Comparison of ENCODE assay signal across 1 cellular context in genomic region chr17:63477471-63478440, GRCh38.
TF ChIP-seq lines count a peak whose summit lies in the region.

No MANE protein-coding gene starts in this region.

TF ChIP-seq in HEK293, 187 proteins besides CTCF, POLR2A, EP300 and RAD21 (continued from another document):
- TF ChIP-seq ZNF394 (tag by site-specific recombination; IDR thresholded peaks at IDR 0.05; ENCODE audit: borderline replicate concordance), result peak; percentile 36; the same call in 1 of the 2 replicates
- peak; percentile 90 for TF ChIP-seq ZIC2 (tag by site-specific recombination; IDR thresholded peaks at IDR 0.05)
- peak; percentile 78 for TF ChIP-seq ZBTB10 (tag by site-specific recombination; IDR thresholded peaks at IDR 0.05)
- peak; percentile 51 for TF ChIP-seq ZBTB17 (tag by site-specific recombination; IDR thresholded peaks at IDR 0.05)
- TF ChIP-seq ZNF10 (tag by site-specific recombination; IDR thresholded peaks at IDR 0.05), result 0 out of 2 replicates have a peak, but pooled peaks have one; percentile 12
- peak; percentile 24; the same call in 1 of the 2 replicates for TF ChIP-seq OSR2 (tag by site-specific recombination; IDR thresholded peaks at IDR 0.05)
- peak; percentile 89 for TF ChIP-seq ZNF423 (tag by site-specific recombination; IDR thresholded peaks at IDR 0.05)
- no peak for TF ChIP-seq RBAK (tag by site-specific recombination; IDR thresholded peaks at IDR 0.05)
- peak; percentile 92 for TF ChIP-seq ZNF335 (tag by site-specific recombination; conservative IDR thresholded peaks at IDR 0.05)
- TF ChIP-seq PATZ1 (tag by site-specific recombination; IDR thresholded peaks at IDR 0.05), result peak; percentile 74
- TF ChIP-seq ZNF155 (tag by site-specific recombination; IDR thresholded peaks at IDR 0.05), result no peak
- no peak for TF ChIP-seq ZNF169 (tag by site-specific recombination; IDR thresholded peaks at IDR 0.05)
- TF ChIP-seq ZNF585B (tag by site-specific recombination; IDR thresholded peaks at IDR 0.05), result 0 out of 2 replicates have a peak, but pooled peaks have one; percentile 3
- TF ChIP-seq ZNF610 (tag by site-specific recombination; IDR thresholded peaks at IDR 0.05; ENCODE audit: borderline replicate concordance), result peak; percentile 60; the same call in 1 of the 2 replicates
- TF ChIP-seq ZNF416 (tag by site-specific recombination; IDR thresholded peaks at IDR 0.05), result no peak
- TF ChIP-seq TRIM28 (IDR thresholded peaks at IDR 0.05; ENCODE audit: borderline replicate concordance, low read length), result no peak
- TF ChIP-seq ZBTB20 (tag by site-specific recombination; IDR thresholded peaks at IDR 0.05), result peak; percentile 97
- no peak for TF ChIP-seq ZNF404 (tag by site-specific recombination; IDR thresholded peaks at IDR 0.05)
- 0 out of 2 replicates have a peak, but pooled peaks have one; percentile 8 for TF ChIP-seq ZNF121 (tag by site-specific recombination; IDR thresholded peaks at IDR 0.05)
- peak; percentile 52; the same call in 1 of the 2 replicates for TF ChIP-seq ZNF223 (tag by site-specific recombination; IDR thresholded peaks at IDR 0.05)
- TF ChIP-seq ZNF521 (tag by site-specific recombination; IDR thresholded peaks at IDR 0.05), result no peak
- no peak for TF ChIP-seq ZNF530 (tag by site-specific recombination; IDR thresholded peaks at IDR 0.05; ENCODE audit: low read depth)
- peak; percentile 80 for TF ChIP-seq GLIS1 (tag by site-specific recombination; IDR thresholded peaks at IDR 0.05)
- TF ChIP-seq, protein P1, sequence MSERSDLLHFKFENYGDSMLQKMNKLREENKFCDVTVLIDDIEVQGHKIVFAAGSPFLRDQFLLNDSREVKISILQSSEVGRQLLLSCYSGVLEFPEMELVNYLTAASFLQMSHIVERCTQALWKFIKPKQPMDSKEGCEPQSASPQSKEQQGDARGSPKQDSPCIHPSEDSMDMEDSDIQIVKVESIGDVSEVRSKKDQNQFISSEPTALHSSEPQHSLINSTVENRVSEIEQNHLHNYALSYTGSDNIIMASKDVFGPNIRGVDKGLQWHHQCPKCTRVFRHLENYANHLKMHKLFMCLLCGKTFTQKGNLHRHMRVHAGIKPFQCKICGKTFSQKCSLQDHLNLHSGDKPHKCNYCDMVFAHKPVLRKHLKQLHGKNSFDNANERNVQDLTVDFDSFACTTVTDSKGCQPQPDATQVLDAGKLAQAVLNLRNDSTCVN (tag by site-specific recombination; optimal IDR thresholded peaks at IDR 0.05), result peak; percentile 75
- TF ChIP-seq GLIS2 (tag by site-specific recombination; IDR thresholded peaks at IDR 0.05), result peak; percentile 67
- TF ChIP-seq ZNF518A (tag by site-specific recombination; conservative IDR thresholded peaks at IDR 0.05; ENCODE audit: low read depth), result no peak
- TF ChIP-seq ZNF76 (tag by site-specific recombination; IDR thresholded peaks at IDR 0.05; ENCODE audit: borderline replicate concordance, low read depth), result peak; percentile 88
- peak; percentile 57; the same call in 1 of the 2 replicates for TF ChIP-seq ZNF2 (tag by site-specific recombination; IDR thresholded peaks at IDR 0.05)
- TF ChIP-seq MYNN (tag by site-specific recombination; IDR thresholded peaks at IDR 0.05; ENCODE audit: borderline replicate concordance), result no peak
- TF ChIP-seq BCL6B (tag by site-specific recombination; IDR thresholded peaks at IDR 0.05), result peak; percentile 69
- TF ChIP-seq ZFP69B (tag by site-specific recombination; IDR thresholded peaks at IDR 0.05), result 0 out of 2 replicates have a peak, but pooled peaks have one; percentile 27
- TF ChIP-seq ZNF449 (tag by site-specific recombination; IDR thresholded peaks at IDR 0.05), result peak; percentile 49; the same call in 1 of the 2 replicates
- TF ChIP-seq ZEB2 (tag by site-specific recombination; IDR thresholded peaks at IDR 0.05), result peak; percentile 63; the same call in 1 of the 2 replicates
- no peak for TF ChIP-seq ZNF658 (tag by site-specific recombination; IDR thresholded peaks at IDR 0.05)
- TF ChIP-seq, protein P2, sequence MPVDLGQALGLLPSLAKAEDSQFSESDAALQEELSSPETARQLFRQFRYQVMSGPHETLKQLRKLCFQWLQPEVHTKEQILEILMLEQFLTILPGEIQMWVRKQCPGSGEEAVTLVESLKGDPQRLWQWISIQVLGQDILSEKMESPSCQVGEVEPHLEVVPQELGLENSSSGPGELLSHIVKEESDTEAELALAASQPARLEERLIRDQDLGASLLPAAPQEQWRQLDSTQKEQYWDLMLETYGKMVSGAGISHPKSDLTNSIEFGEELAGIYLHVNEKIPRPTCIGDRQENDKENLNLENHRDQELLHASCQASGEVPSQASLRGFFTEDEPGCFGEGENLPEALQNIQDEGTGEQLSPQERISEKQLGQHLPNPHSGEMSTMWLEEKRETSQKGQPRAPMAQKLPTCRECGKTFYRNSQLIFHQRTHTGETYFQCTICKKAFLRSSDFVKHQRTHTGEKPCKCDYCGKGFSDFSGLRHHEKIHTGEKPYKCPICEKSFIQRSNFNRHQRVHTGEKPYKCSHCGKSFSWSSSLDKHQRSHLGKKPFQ (tag by site-specific recombination; IDR thresholded peaks at IDR 0.05), result no peak
- no peak for TF ChIP-seq ZNF558 (tag by site-specific recombination; IDR thresholded peaks at IDR 0.05)
- TF ChIP-seq SP7 (tag by site-specific recombination; IDR thresholded peaks at IDR 0.05), result peak; percentile 35; the same call in 1 of the 2 replicates
- 0 out of 2 replicates have a peak, but pooled peaks have one; percentile 30 for TF ChIP-seq BCL11A (tag by site-specific recombination; IDR thresholded peaks at IDR 0.05; ENCODE audit: low read depth)
- TF ChIP-seq, protein P3, sequence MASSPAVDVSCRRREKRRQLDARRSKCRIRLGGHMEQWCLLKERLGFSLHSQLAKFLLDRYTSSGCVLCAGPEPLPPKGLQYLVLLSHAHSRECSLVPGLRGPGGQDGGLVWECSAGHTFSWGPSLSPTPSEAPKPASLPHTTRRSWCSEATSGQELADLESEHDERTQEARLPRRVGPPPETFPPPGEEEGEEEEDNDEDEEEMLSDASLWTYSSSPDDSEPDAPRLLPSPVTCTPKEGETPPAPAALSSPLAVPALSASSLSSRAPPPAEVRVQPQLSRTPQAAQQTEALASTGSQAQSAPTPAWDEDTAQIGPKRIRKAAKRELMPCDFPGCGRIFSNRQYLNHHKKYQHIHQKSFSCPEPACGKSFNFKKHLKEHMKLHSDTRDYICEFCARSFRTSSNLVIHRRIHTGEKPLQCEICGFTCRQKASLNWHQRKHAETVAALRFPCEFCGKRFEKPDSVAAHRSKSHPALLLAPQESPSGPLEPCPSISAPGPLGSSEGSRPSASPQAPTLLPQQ (tag by site-specific recombination; IDR thresholded peaks at IDR 0.05), result no peak
- TF ChIP-seq, protein P4, sequence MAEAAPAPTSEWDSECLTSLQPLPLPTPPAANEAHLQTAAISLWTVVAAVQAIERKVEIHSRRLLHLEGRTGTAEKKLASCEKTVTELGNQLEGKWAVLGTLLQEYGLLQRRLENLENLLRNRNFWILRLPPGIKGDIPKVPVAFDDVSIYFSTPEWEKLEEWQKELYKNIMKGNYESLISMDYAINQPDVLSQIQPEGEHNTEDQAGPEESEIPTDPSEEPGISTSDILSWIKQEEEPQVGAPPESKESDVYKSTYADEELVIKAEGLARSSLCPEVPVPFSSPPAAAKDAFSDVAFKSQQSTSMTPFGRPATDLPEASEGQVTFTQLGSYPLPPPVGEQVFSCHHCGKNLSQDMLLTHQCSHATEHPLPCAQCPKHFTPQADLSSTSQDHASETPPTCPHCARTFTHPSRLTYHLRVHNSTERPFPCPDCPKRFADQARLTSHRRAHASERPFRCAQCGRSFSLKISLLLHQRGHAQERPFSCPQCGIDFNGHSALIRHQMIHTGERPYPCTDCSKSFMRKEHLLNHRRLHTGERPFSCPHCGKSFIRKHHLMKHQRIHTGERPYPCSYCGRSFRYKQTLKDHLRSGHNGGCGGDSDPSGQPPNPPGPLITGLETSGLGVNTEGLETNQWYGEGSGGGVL (tag by site-specific recombination; IDR thresholded peaks at IDR 0.05), result peak; percentile 19; the same call in 1 of the 2 replicates
- TF ChIP-seq ZXDB (tag by site-specific recombination; IDR thresholded peaks at IDR 0.05), result peak; percentile 39; the same call in 1 of the 2 replicates
- TF ChIP-seq ZNF426 (tag by site-specific recombination; IDR thresholded peaks at IDR 0.05), result no peak
- TF ChIP-seq IKZF3 (tag by site-specific recombination; IDR thresholded peaks at IDR 0.05), result peak; percentile 42; the same call in 1 of the 2 replicates
TF ChIP-seq in HEK293: peak in this region for 33.
